Comparison of ENCODE assay signal across 8 cellular contexts in the genomic region with DNA sequence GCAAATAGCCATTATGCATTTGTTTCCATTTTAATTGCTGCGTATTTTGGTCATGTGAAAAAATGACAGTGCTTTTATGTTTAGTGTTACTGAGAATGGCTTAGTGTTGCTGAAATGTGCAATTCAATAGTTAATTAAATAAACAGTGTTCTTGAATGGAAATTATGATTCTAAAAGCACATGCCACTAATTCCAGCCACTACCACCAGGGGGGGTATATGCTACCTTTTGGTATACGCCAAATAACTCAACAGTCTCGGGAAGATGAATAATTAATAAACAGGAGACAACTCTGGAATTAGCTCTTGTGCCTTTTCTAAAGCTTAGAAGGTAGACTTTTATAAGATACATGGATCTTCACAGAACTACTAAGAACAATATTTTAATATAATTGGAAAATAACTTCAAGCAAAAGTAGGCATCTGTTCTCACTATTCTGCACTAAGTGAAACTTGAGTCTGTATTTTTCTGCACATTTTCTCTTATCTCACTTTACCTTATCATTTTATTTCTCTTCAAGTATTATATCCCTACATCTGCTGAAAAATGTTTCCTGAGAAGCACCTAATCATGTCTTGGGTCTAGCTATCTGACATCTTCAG.
DNase-seq lines count a peak whose midpoint lies in the region; ATAC-seq and TF ChIP-seq lines count a peak whose summit lies in the region.

No MANE protein-coding gene starts in this region.

- CTCF ChIA-PET in Caco-2 (lab: Charles Lee) = interaction anchor here (0.6 kb wide), 1 partner anchor 189 kb away, joined by 3 read pairs; no protein-coding TSS in a partner anchor

- no TSS peak for BruUV-seq in Caco-2 (replicated peaks; lab: Mats Ljungman, UMichigan)

- H3K27me3 Mint-ChIP-seq in Caco-2 (ENCODE audit: insufficient read depth, unreplicated experiment) = peaks cover 3% of the 10 kb centered on the region

- no peaks in the 10 kb centered on the region for H3K27me3 ChIP-seq in Caco-2 (replicated peaks; ENCODE audit: control insufficient read depth, insufficient read depth, low read length)
- no peaks in the 10 kb centered on the region for H3K27me3 ChIP-seq in osteoblast (ENCODE audit: insufficient read depth, low read length)

- H3K9me3 Mint-ChIP-seq in Caco-2 (ENCODE audit: unreplicated experiment) = peaks cover 11% of the 10 kb centered on the region

- peak; percentile 51 to 71 for DNase-seq in Caco-2
- peak; percentile 6 for DNase-seq in T follicular helper cell (ENCODE audit: low read depth)
- peak; percentile 64 for DNase-seq in epithelial cell of esophagus (ENCODE audit: low read depth)
- no peak for DNase-seq in osteoblast (ENCODE audit: insufficient read length, low spot score, missing footprints)
- DNase-seq in amniotic stem cell (lab: John Stamatoyannopoulos, UW) = no peak

- H3K4me3 ChIP-seq in Caco-2 (ENCODE audit: low read depth, low read length) (no peak overlapping the region), epithelial cell of esophagus (ENCODE audit: low read length) (no peak overlapping the region), osteoblast (ENCODE audit: insufficient read depth, low read length) (no peak overlapping the region)

- no peak overlapping the region for H3K4me3 Mint-ChIP-seq in Caco-2 (ENCODE audit: unreplicated experiment)

- TF ChIP-seq CTCF in Caco-2 (IDR thresholded peaks at IDR 0.05; ENCODE audit: insufficient read depth in 1 of 2, low read depth in 1 of 2, low read length in 1 of 2, severe bottlenecking in 1 of 2, unreplicated experiment in 1 of 2) (peak; percentile 78 to 87), epithelial cell of esophagus (IDR thresholded peaks at IDR 0.05; ENCODE audit: insufficient read depth, low read depth, low read length, missing control alignments) (peak; percentile 71), osteoblast (IDR thresholded peaks at IDR 0.05; ENCODE audit: extremely low read depth, low read depth, low read length) (peak; percentile 85)

- peaks cover 12% of the 10 kb centered on the region for H3K36me3 Mint-ChIP-seq in Caco-2 (ENCODE audit: insufficient read depth, unreplicated experiment)

- H3K4me1 Mint-ChIP-seq in Caco-2 (ENCODE audit: low read depth, unreplicated experiment) = no peaks in the 10 kb centered on the region

- no peaks in the 10 kb centered on the region for H3K36me3 ChIP-seq in Caco-2 (ENCODE audit: control insufficient read depth, insufficient read depth, low read length)
- no peaks in the 10 kb centered on the region for H3K36me3 ChIP-seq in osteoblast (ENCODE audit: insufficient read depth, low read length)

- H3K79me2 ChIP-seq in osteoblast (ENCODE audit: insufficient read depth, low read length) = no peaks in the 10 kb centered on the region

- ATAC-seq in GM18867 (IDR thresholded peaks at IDR 0.05; ENCODE audit: unreplicated experiment) (peak; percentile 85), HG03175 (IDR thresholded peaks at IDR 0.05; ENCODE audit: unreplicated experiment) (peak; percentile 76), esophagus mucosa (no peak)

- POLR2A ChIA-PET in Caco-2 (lab: Charles Lee) = no interaction called here

- H3K27ac Mint-ChIP-seq in Caco-2 (ENCODE audit: unreplicated experiment) = no peak overlapping the region

- peak overlapping the region; percentile 52 for H3K4me2 ChIP-seq in osteoblast (ENCODE audit: insufficient read depth, low read length)

- H3K4me1 ChIP-seq in Caco-2 = no peaks in the 10 kb centered on the region
- H3K4me1 ChIP-seq in osteoblast (ENCODE audit: insufficient read depth, low read length) = no peaks in the 10 kb centered on the region

- no peaks in the 10 kb centered on the region for H4K20me1 ChIP-seq in osteoblast (ENCODE audit: insufficient read depth, low read length)

- no peak overlapping the region for H2AFZ ChIP-seq in osteoblast (ENCODE audit: low read length)

- H3K9me3 ChIP-seq in Caco-2 = no peaks in the 10 kb centered on the region
- no peaks in the 10 kb centered on the region for H3K9me3 ChIP-seq in osteoblast (ENCODE audit: low read depth, low read length)

- intact Hi-C loops in Caco-2 (cut with micrococcal nuclease; ENCODE audit: unreplicated experiment) = loop anchor here (1.0 to 2.0 kb wide), 2 partner anchors 104 to 188 kb away; no protein-coding TSS in a partner anchor

- no peak overlapping the region for H3K27ac ChIP-seq in osteoblast (ENCODE audit: low read depth, low read length)

Comparison
In these comparisons a context has a peak if more than half of its experiments do, and no peak if none do; other contexts are left out.
1. DNase-seq: peak in Caco-2 (2 of 2), T follicular helper cell (single experiment) and epithelial cell of esophagus (single experiment); none in osteoblast (single experiment) and amniotic stem cell (single experiment).
2. Peak in every context shown above with its lines, with median percentiles within 50 percentile points of each other: CTCF ChIP-seq.